19 cellular contexts compared by ENCODE assay signal in genomic region chr14:87874676-87875075, GRCh38.
"Had no signal": no experiment of that assay in that cellular context is flagged by ENCODE, and none has a peak within 500 bp of the region (broad histone marks: within the 10 kb centered on the region; RNA-seq: fewer than 3 reads in every experiment).

No MANE protein-coding gene starts in this region.

- H3K79me2 ChIP-seq: hepatocyte had no signal

- H3K36me3 ChIP-seq: neutrophil, spleen, tibial nerve had no signal

- H3K4me1 ChIP-seq: psoas muscle, spleen, testis, tibial nerve had no signal

- ATAC-seq: mucosa of descending colon; naive thymus-derived CD8-positive, alpha-beta T cell; psoas muscle; sciatic nerve; stimulated activated memory B cell treated with anti-CD40 and anti-IgM and Interleukin-4, amounts not matched to agents 10 μg/mL and 1 μg/mL and 100 μg/mL, for 72 hours; stimulated activated naive CD8-positive, alpha-beta T cell treated with anti-CD3 and anti-CD28 coated beads, Interleukin-15, amount 100 ng/mL, for 72 hours had no signal

- H3K9me3 ChIP-seq: mucosa of descending colon, neutrophil, psoas muscle, spleen, testis, tibial nerve had no signal

- H3K27me3 ChIP-seq: hepatocyte, neutrophil, testis, tibial nerve had no signal

- H3K27ac ChIP-seq: hepatocyte, neutrophil, psoas muscle, spleen, testis, tibial nerve had no signal

- FAIRE-seq: endometrium had no signal

- H3K4me3 ChIP-seq: hepatocyte, mucosa of descending colon, psoas muscle, spleen, testis, tibial nerve had no signal

- H2AFZ ChIP-seq: hepatocyte had no signal

- H3K4me2 ChIP-seq: hepatocyte had no signal

- DNase-seq: cortex of kidney; effector memory CD4-positive, alpha-beta T cell; foreskin melanocyte; head of caudate nucleus; mucosa of descending colon; naive thymus-derived CD8-positive, alpha-beta T cell; psoas muscle; spleen; stimulated activated CD4-positive, alpha-beta T cell treated with anti-CD3 and anti-CD28 coated beads, Interleukin-15, amount 100 ng/mL, for 24 hours; stimulated activated CD4-positive, alpha-beta T cell treated with anti-CD3 and anti-CD28 coated beads, Interleukin-1b, Interleukin-23, amount 100 ng/mL, for 48 hours; stimulated activated CD4-positive, alpha-beta T cell treated with anti-CD3 and anti-CD28 coated beads, Interleukin-4, amount 100 ng/mL, for 24 hours; stimulated activated naive CD8-positive, alpha-beta T cell treated with anti-CD3 and anti-CD28 coated beads, Interleukin-15, amount 100 ng/mL, for 72 hours; testis had no signal
